8 cellular contexts compared by ENCODE assay signal in genomic region chr18:2846638-2847340, GRCh38. TPM values are rescaled to one million over a fixed set of nuclear protein-coding genes. Genes with fewer than 3 reads are reported as not detected.
DNase-seq lines count a peak whose midpoint lies in the region; ATAC-seq, FAIRE-seq and TF ChIP-seq lines count a peak whose summit lies in the region.

Gene EMILIN2 (plus strand): TSS chr18:2847006. CDS start chr18:2847189, 183 bp downstream.

- peak within 1 kb of the TSS; percentile 82 for H3K4me2 ChIP-seq in osteoblast (ENCODE audit: insufficient read depth, low read length)

- H3K4me3 Mint-ChIP-seq in activated T-cell treated with anti-CD3 and anti-CD28 coated beads, Interleukin-2, amount 50 U/mL, for 4 hours = peak within 1 kb of the TSS; percentile 84

- ATAC-seq in GM19025 (IDR thresholded peaks at IDR 0.05; ENCODE audit: low read depth, unreplicated experiment) (peak; percentile 49), foreskin keratinocyte (peak; percentile 41)
- peak; percentile 57 to 58 for ATAC-seq in activated T-cell treated with anti-CD3 and anti-CD28 coated beads, Interleukin-2, amount 50 U/mL, for 4 hours

- H3K4me1 Mint-ChIP-seq in activated T-cell treated with anti-CD3 and anti-CD28 coated beads, Interleukin-2, amount 50 U/mL, for 4 hours (ENCODE audit: low read depth) = peaks cover 21% of the 10 kb centered on the region

- H3K27me3 ChIP-seq in foreskin keratinocyte = peaks cover 76% of the 10 kb centered on the region
- H3K27me3 ChIP-seq in osteoblast (ENCODE audit: insufficient read depth, low read length) = peaks cover 66% of the 10 kb centered on the region

- H3K27me3 Mint-ChIP-seq in activated T-cell treated with anti-CD3 and anti-CD28 coated beads, Interleukin-2, amount 50 U/mL, for 4 hours (ENCODE audit: low read depth) = peaks cover 48% of the 10 kb centered on the region

- no peaks in the 10 kb centered on the region for H3K9me3 ChIP-seq in osteoblast (ENCODE audit: low read depth, low read length)

- H2AFZ ChIP-seq in osteoblast (ENCODE audit: low read length) = peak within 1 kb of the TSS; percentile 78

- H3K4me1 ChIP-seq in foreskin keratinocyte = no peaks in the 10 kb centered on the region
- H3K4me1 ChIP-seq in osteoblast (ENCODE audit: insufficient read depth, low read length) = no peaks in the 10 kb centered on the region

- H4K20me1 ChIP-seq in osteoblast (ENCODE audit: insufficient read depth, low read length) = no peaks in the 10 kb centered on the region

- peak within 1 kb of the TSS; percentile 65 for H3K4me3 ChIP-seq in osteoblast (ENCODE audit: insufficient read depth, low read length)

- FAIRE-seq in HTR-8/SVneo (lab: Jason Lieb, UNC) = no peak

- no peaks in the 10 kb centered on the region for H3K36me3 Mint-ChIP-seq in activated T-cell treated with anti-CD3 and anti-CD28 coated beads, Interleukin-2, amount 50 U/mL, for 4 hours (ENCODE audit: insufficient read depth)

- no peak for TF ChIP-seq CTCF in foreskin keratinocyte (conservative IDR thresholded peaks at IDR 0.05)
- TF ChIP-seq CTCF in osteoblast (IDR thresholded peaks at IDR 0.05; ENCODE audit: extremely low read depth, low read depth, low read length) = no peak

- H3K9me3 Mint-ChIP-seq in activated T-cell treated with anti-CD3 and anti-CD28 coated beads, Interleukin-2, amount 50 U/mL, for 4 hours = no peaks in the 10 kb centered on the region

- H3K27ac ChIP-seq in foreskin keratinocyte = no peak within 1 kb of the TSS
- no peak within 1 kb of the TSS for H3K27ac ChIP-seq in osteoblast (ENCODE audit: low read depth, low read length)

- peak; percentile 39 for DNase-seq in HTR-8/SVneo (ENCODE audit: insufficient read length, low spot score)
- peak; percentile 29 for DNase-seq in activated T-cell treated with anti-CD3 and anti-CD28 coated beads, Interleukin-2, amount 50 U/mL, for 4 hours
- peak in 1 of 2 donors; percentile 19 for DNase-seq in foreskin keratinocyte
- peak; percentile 87 for DNase-seq in osteoblast (ENCODE audit: insufficient read length, low spot score, missing footprints)
- no peak for DNase-seq in COR-L47 (lab: John Stamatoyannopoulos, UW)
- DNase-seq in midbrain (lab: John Stamatoyannopoulos, UW) = no peak
- no peak for DNase-seq in COLO668 (lab: John Stamatoyannopoulos, UW; ENCODE audit: unreplicated experiment)

- H3K79me2 ChIP-seq in osteoblast (ENCODE audit: insufficient read depth, low read length) = no peaks in the 10 kb centered on the region

- no peaks in the 10 kb centered on the region for H3K36me3 ChIP-seq in osteoblast (ENCODE audit: insufficient read depth, low read length)

RNA-seq across cellular contexts. Expression of gene EMILIN2, which starts in this region (rescaled TPM):
- 10 to 100 TPM; 19.2 to 22.3 (median 21.5) TPM for total RNA-seq in activated T-cell treated with anti-CD3 and anti-CD28 coated beads, Interleukin-2, amount 50 U/mL, for 4 hours
- total RNA-seq in foreskin keratinocyte (0.42 and 0.65 TPM in 2 replicates), osteoblast (4.3 and 5.0 TPM in 2 replicates)
- polyA plus RNA-seq in foreskin keratinocyte = 0.55 and 0.82 TPM in 2 replicates

Comparison
In these comparisons a context has a peak if more than half of its experiments do, and no peak if none do; other contexts are left out.
1. Peak in ATAC-seq in foreskin keratinocyte; RNA of the gene not detected or under 1 TPM.
2. DNase-seq: peak in HTR-8/SVneo (single experiment), activated T-cell treated with anti-CD3 and anti-CD28 coated beads, Interleukin-2, amount 50 U/mL, for 4 hours (single experiment) and osteoblast (single experiment); none in COR-L47 (single experiment), midbrain (single experiment) and COLO668 (single experiment).
3. Peak in every context shown above with its lines, with median percentiles within 50 percentile points of each other: ATAC-seq.